In the genomic region with DNA sequence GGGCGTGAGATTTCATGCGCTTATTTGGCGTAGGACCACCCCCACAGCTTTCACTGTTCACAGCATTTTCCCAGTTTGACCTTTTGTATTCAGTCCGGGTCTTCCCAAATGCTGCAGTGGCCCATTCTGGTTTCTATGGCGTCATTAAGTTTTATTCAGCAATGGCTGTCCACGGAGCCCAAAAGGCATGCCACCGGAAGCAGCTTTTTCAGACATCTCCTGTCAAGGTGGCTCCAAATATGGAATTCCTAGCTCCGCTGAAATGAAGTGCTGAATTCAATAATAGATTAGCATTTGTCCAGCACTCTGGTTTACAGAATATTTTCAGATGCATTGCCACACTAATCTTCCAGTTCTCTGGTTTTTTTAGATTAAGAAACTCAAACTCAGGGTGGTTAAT, we compare ENCODE assay signal across 8 cellular contexts.
DNase-seq lines count a peak whose midpoint lies in the region; ATAC-seq and TF ChIP-seq lines count a peak whose summit lies in the region.

No MANE protein-coding gene starts in this region.

- no peaks in the 10 kb centered on the region for H3K9me3 ChIP-seq in breast epithelium
- no peaks in the 10 kb centered on the region for H3K9me3 ChIP-seq in neuron (ENCODE audit: low read length)
- H3K9me3 ChIP-seq in body of pancreas, result no peaks in the 10 kb centered on the region

- no peaks in the 10 kb centered on the region for H4K20me1 ChIP-seq in KMS-11 (ENCODE audit: insufficient read depth)

- no peak overlapping the region for H3K27ac ChIP-seq in KMS-11
- peak overlapping the region; percentile 55 to 77 for H3K27ac ChIP-seq in breast epithelium
- H3K27ac ChIP-seq in body of pancreas, result no peak overlapping the region

- H3K4me1 ChIP-seq in KMS-11 (ENCODE audit: low read depth, poor library complexity, severe bottlenecking) (peaks cover 5% of the 10 kb centered on the region), breast epithelium (peaks cover 2 to 3% of the 10 kb centered on the region in 2 donors), neuron (ENCODE audit: insufficient read depth, low read length) (peaks cover 9% of the 10 kb centered on the region), body of pancreas (peaks cover 10% of the 10 kb centered on the region)

- H3K27me3 ChIP-seq in KMS-11 (ENCODE audit: insufficient read depth, low read depth), result no peaks in the 10 kb centered on the region
- H3K27me3 ChIP-seq in breast epithelium, result no peaks in the 10 kb centered on the region
- no peaks in the 10 kb centered on the region for H3K27me3 ChIP-seq in neuron (ENCODE audit: insufficient read depth, low read length)
- H3K27me3 ChIP-seq in body of pancreas, result no peaks in the 10 kb centered on the region

- intact Hi-C loops in breast epithelium (cut with DNase I; ENCODE audit: low total_unique reads), result no loop called here
- intact Hi-C loops in body of pancreas (cut with DNase I), result no loop called here

- no peaks in the 10 kb centered on the region for H3K36me3 ChIP-seq in KMS-11 (ENCODE audit: insufficient read depth)
- H3K36me3 ChIP-seq in breast epithelium, result no peaks in the 10 kb centered on the region
- H3K36me3 ChIP-seq in neuron (ENCODE audit: insufficient read depth, low read length), result no peaks in the 10 kb centered on the region
- no peaks in the 10 kb centered on the region for H3K36me3 ChIP-seq in body of pancreas (replicated peaks in 1 of 2; ENCODE audit: insufficient read depth in 1 of 2, low read depth in 2 of 2)

- H3K9ac ChIP-seq in KMS-11, result no peak overlapping the region

- no peak for TF ChIP-seq POLR2A in breast epithelium (IDR thresholded peaks at IDR 0.05)
- no peak for TF ChIP-seq POLR2A in body of pancreas (IDR thresholded peaks at IDR 0.05)

- ATAC-seq in GM18868 (IDR thresholded peaks at IDR 0.05; ENCODE audit: unreplicated experiment), result no peak
- ATAC-seq in body of pancreas, result no peak
- no peak for ATAC-seq in HG03520 (IDR thresholded peaks at IDR 0.05; ENCODE audit: unreplicated experiment)

- TF ChIP-seq CTCF in KMS-11 (conservative IDR thresholded peaks at IDR 0.05; ENCODE audit: low read depth, low read length) (no peak), breast epithelium (IDR thresholded peaks at IDR 0.05) (no peak), body of pancreas (IDR thresholded peaks at IDR 0.05) (no peak)

- 0 out of 2 replicates have a peak overlapping the region, but pooled peaks have one; percentile 70 for H3K4me2 ChIP-seq in KMS-11

- H2AFZ ChIP-seq in KMS-11 (ENCODE audit: low read depth) (no peak overlapping the region), neuron (ENCODE audit: low read depth, low read length) (no peak overlapping the region)

- H3K79me2 ChIP-seq in KMS-11 (ENCODE audit: insufficient read depth, low read depth), result no peaks in the 10 kb centered on the region

- 56 to 57% methylated on average over 8 of the region's 8 CpGs for WGBS in body of pancreas, 2 donors

- peak; percentile 15 for DNase-seq in D341Med (ENCODE audit: low spot score)
- DNase-seq in breast epithelium (ENCODE audit: low spot score in 2 of 2), result no peak
- DNase-seq in body of pancreas, result no peak
- no peak for DNase-seq in NCI-H1694 treated with DMSO at 0.1 percent for 48 hours (lab: John Stamatoyannopoulos, UW)

- no peak overlapping the region for H3K4me3 ChIP-seq in KMS-11 (IDR thresholded peaks at IDR 0.05; ENCODE audit: insufficient read depth, low read depth, low read length)
- H3K4me3 ChIP-seq in breast epithelium, result peak overlapping the region in 2 of 3 donors; percentile 61 to 71
- H3K4me3 ChIP-seq in neuron (ENCODE audit: low read length), result peak overlapping the region; percentile 61
- H3K4me3 ChIP-seq in body of pancreas, result no peak overlapping the region

Comparison
In these comparisons a context has a peak if more than half of its experiments do, and no peak if none do; other contexts are left out.
1. H3K27ac ChIP-seq: peak in breast epithelium (2 of 2); none in KMS-11 (single experiment) and body of pancreas (0 of 4).
2. H3K4me3 ChIP-seq: peak in breast epithelium (2 of 3) and neuron (single experiment); none in KMS-11 (single experiment) and body of pancreas (0 of 2).